Comparison of ENCODE assay signal across 1 cellular context in the genomic region with DNA sequence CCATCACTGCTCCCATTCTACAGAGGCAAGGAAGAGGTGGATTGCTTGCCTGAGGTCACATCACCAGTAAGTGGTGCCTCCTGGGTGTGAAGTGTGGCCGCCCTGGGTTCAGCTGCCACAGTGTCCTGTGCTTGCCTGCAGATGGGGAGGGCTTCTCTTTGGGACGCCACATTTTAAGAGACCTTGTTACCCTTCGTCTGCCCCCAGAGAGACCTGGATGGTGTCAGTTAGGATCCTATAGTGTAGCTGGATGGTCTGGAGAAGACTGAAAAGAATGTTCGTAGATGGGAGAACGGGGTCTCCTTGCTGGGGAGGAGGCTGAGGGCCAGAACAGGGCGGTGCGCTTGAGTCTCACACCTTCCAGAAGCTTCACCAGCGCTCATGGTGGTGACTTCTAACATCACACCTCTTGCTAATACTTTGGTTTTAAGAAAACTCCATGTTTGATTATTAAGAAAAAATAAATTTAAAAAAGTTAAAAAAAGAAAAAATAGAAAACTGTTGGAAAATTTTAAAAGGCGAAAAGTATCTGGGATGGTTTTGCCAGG.
TF ChIP-seq lines count a peak whose summit lies in the region.

No MANE protein-coding gene starts in this region.

TF ChIP-seq in H1, 55 proteins besides CTCF, POLR2A, EP300 and RAD21:
- TF ChIP-seq, protein P1, sequence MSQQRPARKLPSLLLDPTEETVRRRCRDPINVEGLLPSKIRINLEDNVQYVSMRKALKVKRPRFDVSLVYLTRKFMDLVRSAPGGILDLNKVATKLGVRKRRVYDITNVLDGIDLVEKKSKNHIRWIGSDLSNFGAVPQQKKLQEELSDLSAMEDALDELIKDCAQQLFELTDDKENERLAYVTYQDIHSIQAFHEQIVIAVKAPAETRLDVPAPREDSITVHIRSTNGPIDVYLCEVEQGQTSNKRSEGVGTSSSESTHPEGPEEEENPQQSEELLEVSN (IDR thresholded peaks at IDR 0.05) = no peak
- TF ChIP-seq SRF (IDR thresholded peaks at IDR 0.05; ENCODE audit: low read depth, low read length) (no peak), ASH2L (IDR thresholded peaks at IDR 0.05; ENCODE audit: low read length) (no peak), SIN3A (conservative IDR thresholded peaks at IDR 0.05 in 1 of 2, IDR thresholded peaks at IDR 0.05 in 1 of 2; ENCODE audit: low read depth in 1 of 2, low read length in 2 of 2) (no peak), PHF8 (conservative IDR thresholded peaks at IDR 0.05; ENCODE audit: low read depth, low read length) (no peak), FOSL1 (IDR thresholded peaks at IDR 0.05; ENCODE audit: insufficient read depth, low read depth, low read length) (no peak), SIRT6 (IDR thresholded peaks at IDR 0.05; ENCODE audit: low read length) (no peak)
- TF ChIP-seq, protein P2, sequence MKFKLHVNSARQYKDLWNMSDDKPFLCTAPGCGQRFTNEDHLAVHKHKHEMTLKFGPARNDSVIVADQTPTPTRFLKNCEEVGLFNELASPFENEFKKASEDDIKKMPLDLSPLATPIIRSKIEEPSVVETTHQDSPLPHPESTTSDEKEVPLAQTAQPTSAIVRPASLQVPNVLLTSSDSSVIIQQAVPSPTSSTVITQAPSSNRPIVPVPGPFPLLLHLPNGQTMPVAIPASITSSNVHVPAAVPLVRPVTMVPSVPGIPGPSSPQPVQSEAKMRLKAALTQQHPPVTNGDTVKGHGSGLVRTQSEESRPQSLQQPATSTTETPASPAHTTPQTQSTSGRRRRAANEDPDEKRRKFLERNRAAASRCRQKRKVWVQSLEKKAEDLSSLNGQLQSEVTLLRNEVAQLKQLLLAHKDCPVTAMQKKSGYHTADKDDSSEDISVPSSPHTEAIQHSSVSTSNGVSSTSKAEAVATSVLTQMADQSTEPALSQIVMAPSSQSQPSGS (IDR thresholded peaks at IDR 0.05; ENCODE audit: low read length) = no peak
